ENCODE assay signal across 9 cellular contexts in the genomic region with DNA sequence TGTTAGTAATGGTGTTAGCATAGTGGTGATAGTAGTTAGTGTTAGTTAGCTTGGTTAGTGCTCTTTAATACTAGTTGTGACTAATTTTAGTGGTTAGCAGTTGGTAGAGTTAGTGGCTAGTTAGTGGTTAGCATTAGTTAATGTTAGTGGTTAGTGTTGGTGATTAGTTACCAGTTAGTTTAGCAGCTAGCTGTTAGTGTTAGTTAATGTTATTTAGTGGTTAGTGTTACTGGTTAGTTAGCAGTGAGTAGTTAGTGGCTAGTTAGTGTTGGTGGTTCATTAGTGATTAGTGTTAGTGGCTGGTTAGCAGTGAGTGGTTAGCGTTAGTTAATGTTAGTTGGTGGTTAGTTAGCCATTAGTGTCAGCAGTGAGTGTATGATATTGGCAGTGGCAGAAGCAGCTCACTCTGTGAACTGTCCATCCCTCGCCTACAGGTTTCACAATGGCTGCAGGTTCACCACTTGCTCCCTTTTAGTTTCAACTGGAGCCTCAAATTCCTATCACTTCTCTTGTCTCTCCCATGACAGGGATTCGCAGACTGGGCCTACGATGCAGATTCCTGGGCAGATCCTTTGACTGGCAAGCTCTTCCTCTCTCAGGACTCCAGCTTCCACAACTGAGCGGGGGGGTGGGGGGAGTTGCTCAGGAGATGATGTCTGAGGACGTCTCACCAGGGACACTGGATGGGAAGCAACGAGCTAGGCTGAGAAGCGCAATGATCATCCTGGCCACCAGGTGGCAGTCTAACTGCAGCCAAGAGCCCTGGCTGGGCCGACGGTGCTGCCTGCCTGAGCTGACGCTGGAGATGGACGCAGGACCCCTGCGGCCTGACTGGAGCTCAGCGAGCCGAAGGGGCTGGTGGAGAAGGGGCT. TPM values are rescaled to one million over a fixed set of nuclear protein-coding genes. Genes with fewer than 3 reads are reported as not detected.
A peak's percentile ranks its signal among the peaks of the same experiment; 100 is the strongest.
DNase-seq lines count a peak whose midpoint lies in the region; ATAC-seq and TF ChIP-seq lines count a peak whose summit lies in the region.
"Had no signal": no experiment of that assay in that cellular context is flagged by ENCODE, and none has a peak within 500 bp of the region (broad histone marks: within the 10 kb centered on the region; RNA-seq: fewer than 3 reads in every experiment).

No MANE protein-coding gene starts in this region.

- H3K9me3 ChIP-seq in right cardiac atrium (ENCODE audit: control insufficient read depth, low read length) (no peaks in the 10 kb centered on the region), sigmoid colon (no peaks in the 10 kb centered on the region)
- H3K9me3 ChIP-seq: BLaER1 had no signal

- peaks cover 31 to 47% of the 10 kb centered on the region in 2 donors for H3K27me3 Mint-ChIP-seq in T-cell

- POLR2A ChIA-PET in T-cell (lab: Charles Lee) = no interaction called here

- TF ChIP-seq POLR2A in sigmoid colon (IDR thresholded peaks at IDR 0.05) = no peak

- H3K4me3 Mint-ChIP-seq in T-cell = peak overlapping the region in 1 of 3 donors; percentile 61

- H3K27ac Mint-ChIP-seq in T-cell = no peak overlapping the region

- intact Hi-C loops in right cardiac atrium (cut with DNase I) = loop anchor here (1.0 to 2.0 kb wide), 3 partner anchors 139 to 142 kb away; no protein-coding TSS in a partner anchor
- intact Hi-C loops in sigmoid colon (cut with DNase I) = loop anchor here (1.0 kb wide), 1 partner anchor 139 kb away; no protein-coding TSS in a partner anchor

- DNase-seq in NCI-H187 (lab: John Stamatoyannopoulos, UW) (peak; percentile 55 to 58), NCI-H187 treated with DMSO at 0.1 percent for 48 hours (lab: John Stamatoyannopoulos, UW) (no peak), NCI-H1092 (lab: John Stamatoyannopoulos, UW) (peak; percentile 76), T-cell (peak in 33 of 34 experiments; percentile 10 to 71 (median 61)), amniotic stem cell (lab: John Stamatoyannopoulos, UW) (peak; percentile 27), right cardiac atrium (peak; percentile 84 to 95 (median 92)), sigmoid colon (peak; percentile 90)

- WGBS in right cardiac atrium = 8% methylated on average over 15 of the region's 15 CpGs
- WGBS in sigmoid colon, 2 donors = 8% methylated on average over 15 of the region's 15 CpGs

- no peaks in the 10 kb centered on the region for H3K9me3 Mint-ChIP-seq in T-cell

- no peaks in the 10 kb centered on the region for H3K36me3 Mint-ChIP-seq in T-cell

- ATAC-seq in HG02642 (IDR thresholded peaks at IDR 0.05; ENCODE audit: poor library complexity, unreplicated experiment) (peak; percentile 91), T-cell (replicated peaks in 1 of 4) (peak; percentile 74 to 81 (median 79)), right cardiac atrium (peak; percentile 77 to 91)

- CTCF ChIA-PET in T-cell (lab: Charles Lee) = interaction anchor here (0.5 to 4.4 kb wide), 19 partner anchors 10 to 1622 kb away, joined by 3 to 75 read pairs (median 3); partner anchors contain the start of gene GHRHR (in 1 of the 2)

- no peaks in the 10 kb centered on the region for H3K36me3 ChIP-seq in sigmoid colon
- H3K36me3 ChIP-seq: BLaER1 had no signal

- H3K4me1 ChIP-seq in right cardiac atrium (ENCODE audit: control insufficient read depth, insufficient read depth, low read length) (no peaks in the 10 kb centered on the region), sigmoid colon (peaks cover 0 to 11% (median 2%) of the 10 kb centered on the region in 4 donors)

- H3K4me3 ChIP-seq in right cardiac atrium (ENCODE audit: low read length) (no peak overlapping the region), sigmoid colon (no peak overlapping the region)
- H3K4me3 ChIP-seq: BLaER1 had no signal

- H3K27ac ChIP-seq in right cardiac atrium (ENCODE audit: low read length) = no peak overlapping the region
- no peak overlapping the region for H3K27ac ChIP-seq in sigmoid colon
- H3K27ac ChIP-seq: BLaER1 had no signal

- H3K27me3 ChIP-seq in right cardiac atrium (ENCODE audit: control insufficient read depth, insufficient read depth) (no peaks in the 10 kb centered on the region), sigmoid colon (peaks cover 0 to 7% (median 0%) of the 10 kb centered on the region in 3 donors)

- no peak for TF ChIP-seq EP300 in sigmoid colon (IDR thresholded peaks at IDR 0.05)

- H3K4me1 Mint-ChIP-seq in T-cell = peaks cover 8 to 40% (median 15%) of the 10 kb centered on the region in 3 donors

- peak; percentile 64 to 97 (median 77) for TF ChIP-seq CTCF in sigmoid colon (IDR thresholded peaks at IDR 0.05)

RNA-seq across cellular contexts. Expression of gene GHRHR, which starts 19.5 kb away (rescaled TPM):
- total RNA-seq in T-cell (not detected), right cardiac atrium (not detected), sigmoid colon (not detected)
- polyA plus RNA-seq in right cardiac atrium (not detected), sigmoid colon (not detected)
